Comparison of ENCODE assay signal across 10 cellular contexts in genomic region chr15:90478981-90479481, GRCh38. TPM values are rescaled to one million over a fixed set of nuclear protein-coding genes. Genes with fewer than 3 reads are reported as not detected.
DNase-seq lines count a peak whose midpoint lies in the region; ATAC-seq, FAIRE-seq and TF ChIP-seq lines count a peak whose summit lies in the region.
"Had no signal": no experiment of that assay in that cellular context is flagged by ENCODE, and none has a peak within 500 bp of the region (broad histone marks: within the 10 kb centered on the region; RNA-seq: fewer than 3 reads in every experiment).

No MANE protein-coding gene starts in this region.

- peaks cover 53% of the 10 kb centered on the region for H3K36me3 ChIP-seq in CD4-positive, alpha-beta memory T cell (ENCODE audit: insufficient read depth, low read length)

- no peak for TF ChIP-seq POLR2A in GM12892 (IDR thresholded peaks at IDR 0.05; ENCODE audit: low read depth, low read length)

- peak in 1 of 3 donors; percentile 28 for ATAC-seq in natural killer cell
- ATAC-seq: sciatic nerve had no signal

- H3K9me3 ChIP-seq in CD4-positive, alpha-beta memory T cell (ENCODE audit: control insufficient read depth in 1 of 2, low read length in 2 of 2), result no peaks in the 10 kb centered on the region

- peak overlapping the region in 3 of 8 donors; percentile 3 to 55 (median 17) for H3K4me3 Mint-ChIP-seq in CD4-positive, alpha-beta memory T cell
- no peak overlapping the region for H3K4me3 Mint-ChIP-seq in activated CD4-positive, alpha-beta memory T cell treated with anti-CD3 and anti-CD28 coated beads, Interleukin-2, amount 10 ng/mL, durations not matched to agents 7 days and 5 days
- no peak overlapping the region for H3K4me3 Mint-ChIP-seq in natural killer cell

- H3K36me3 Mint-ChIP-seq in CD4-positive, alpha-beta memory T cell, result peaks cover 60 to 67% of the 10 kb centered on the region in 2 donors
- H3K36me3 Mint-ChIP-seq in activated CD4-positive, alpha-beta memory T cell treated with anti-CD3 and anti-CD28 coated beads, Interleukin-2, amount 10 ng/mL, durations not matched to agents 7 days and 5 days (ENCODE audit: low read depth), result peaks cover 79% of the 10 kb centered on the region
- peaks cover 46% of the 10 kb centered on the region for H3K36me3 Mint-ChIP-seq in natural killer cell

- TF ChIP-seq CTCF in natural killer cell (IDR thresholded peaks at IDR 0.05), result no peak

- FAIRE-seq in GM12892 (lab: Jason Lieb, UNC), result peak; percentile 21

- H3K9me3 Mint-ChIP-seq in CD4-positive, alpha-beta memory T cell, result no peaks in the 10 kb centered on the region
- no peaks in the 10 kb centered on the region for H3K9me3 Mint-ChIP-seq in activated CD4-positive, alpha-beta memory T cell treated with anti-CD3 and anti-CD28 coated beads, Interleukin-2, amount 10 ng/mL, durations not matched to agents 7 days and 5 days
- H3K9me3 Mint-ChIP-seq in natural killer cell, result no peaks in the 10 kb centered on the region

- H3K4me1 ChIP-seq in CD4-positive, alpha-beta memory T cell (ENCODE audit: insufficient read depth, low read length), result peaks cover 33% of the 10 kb centered on the region

- H3K4me1 Mint-ChIP-seq in CD4-positive, alpha-beta memory T cell, result peaks cover 31 to 58% (median 45%) of the 10 kb centered on the region in 4 donors
- peaks cover 58% of the 10 kb centered on the region for H3K4me1 Mint-ChIP-seq in activated CD4-positive, alpha-beta memory T cell treated with anti-CD3 and anti-CD28 coated beads, Interleukin-2, amount 10 ng/mL, durations not matched to agents 7 days and 5 days
- H3K4me1 Mint-ChIP-seq in natural killer cell, result peaks cover 41 to 52% of the 10 kb centered on the region in 2 donors

- CTCF ChIA-PET in CD4-positive, alpha-beta memory T cell (lab: Charles Lee; ENCODE audit: partially characterized antibody), result interaction anchor here (1.0 to 9.1 kb wide), 6 partner anchors 13 to 186 kb away, joined by 3 to 170 read pairs (median 4); no protein-coding TSS in a partner anchor
- CTCF ChIA-PET in activated CD4-positive, alpha-beta memory T cell treated with anti-CD3 and anti-CD28 coated beads, Interleukin-2, amount 10 ng/mL, durations not matched to agents 7 days and 5 days (lab: Charles Lee), result interaction anchor here (0.6 to 6.2 kb wide), 5 partner anchors 10 to 281 kb away, joined by 3 to 107 read pairs (median 3); no protein-coding TSS in a partner anchor

- H3K4me3 ChIP-seq in CD4-positive, alpha-beta memory T cell (ENCODE audit: low read length in 2 of 2), result no peak overlapping the region

- POLR2A ChIA-PET in CD4-positive, alpha-beta memory T cell (lab: Charles Lee; ENCODE audit: partially characterized antibody), result interaction anchor here (1.2 kb wide), 1 partner anchor 91 kb away, joined by 4 read pairs; the partner anchor contains the start of gene IQGAP1
- POLR2A ChIA-PET in activated CD4-positive, alpha-beta memory T cell treated with anti-CD3 and anti-CD28 coated beads, Interleukin-2, amount 10 ng/mL, durations not matched to agents 7 days and 5 days (lab: Charles Lee), result interaction anchor here (0.7 to 1.1 kb wide), 3 partner anchors 118 to 155 kb away, joined by 3 to 4 read pairs (median 4); no protein-coding TSS in a partner anchor

- no peaks in the 10 kb centered on the region for H3K27me3 Mint-ChIP-seq in CD4-positive, alpha-beta memory T cell
- H3K27me3 Mint-ChIP-seq in activated CD4-positive, alpha-beta memory T cell treated with anti-CD3 and anti-CD28 coated beads, Interleukin-2, amount 10 ng/mL, durations not matched to agents 7 days and 5 days, result no peaks in the 10 kb centered on the region
- no peaks in the 10 kb centered on the region for H3K27me3 Mint-ChIP-seq in natural killer cell (ENCODE audit: low read depth in 2 of 2)

- peak in 2 of 5 donors; percentile 8 to 47 for DNase-seq in CD4-positive, alpha-beta memory T cell
- DNase-seq in GM12892 (ENCODE audit: insufficient read length), result no peak
- DNase-seq in activated CD4-positive, alpha-beta memory T cell treated with anti-CD3 and anti-CD28 coated beads, Interleukin-2, amount 10 ng/mL, durations not matched to agents 7 days and 5 days, result peak; percentile 22
- no peak for DNase-seq in natural killer cell
- DNase-seq in superior temporal gyrus (ENCODE audit: extremely low spot score), result no peak
- no peak for DNase-seq in COLO668 (lab: John Stamatoyannopoulos, UW; ENCODE audit: unreplicated experiment)
- no peak for DNase-seq in posterior cingulate gyrus
- DNase-seq: DMS79 treated with DMSO at 0.1 percent for 48 hours, KG1 had no signal

- intact Hi-C loops in CD4-positive, alpha-beta memory T cell (cut with micrococcal nuclease), result loop anchor here (10.0 kb wide), 1 partner anchor 54 kb away; no protein-coding TSS in a partner anchor
- intact Hi-C loops in natural killer cell (cut with micrococcal nuclease), result no loop called here
- intact Hi-C loops in posterior cingulate gyrus (cut with DNase I), result no loop called here

- no peak overlapping the region for H3K27ac ChIP-seq in CD4-positive, alpha-beta memory T cell (ENCODE audit: low read depth, low read length)

- H3K27ac Mint-ChIP-seq in CD4-positive, alpha-beta memory T cell, result peak overlapping the region; percentile 36 to 81 (median 72)
- H3K27ac Mint-ChIP-seq in activated CD4-positive, alpha-beta memory T cell treated with anti-CD3 and anti-CD28 coated beads, Interleukin-2, amount 10 ng/mL, durations not matched to agents 7 days and 5 days, result peak overlapping the region; percentile 48
- H3K27ac Mint-ChIP-seq in natural killer cell, result peak overlapping the region; percentile 72 to 88

- no peaks in the 10 kb centered on the region for H3K27me3 ChIP-seq in CD4-positive, alpha-beta memory T cell (ENCODE audit: insufficient read depth, low read length)

RNA-seq across cellular contexts. Expression of gene CRTC3, which starts 50.7 kb away (rescaled TPM):
- 10 to 100 TPM; 72.2 to 75.5 TPM for total RNA-seq in CD4-positive, alpha-beta memory T cell
- polyA plus RNA-seq in CD4-positive, alpha-beta memory T cell, result 10 to 100 TPM; 14.5 to 40.5 TPM
- 18.4 TPM for polyA plus RNA-seq in GM12892 (2012; ENCODE audit: missing spikeins)
- 10 to 100 TPM; 86.0 to 89.3 TPM for total RNA-seq in activated CD4-positive, alpha-beta memory T cell treated with anti-CD3 and anti-CD28 coated beads, Interleukin-2, amount 10 ng/mL, durations not matched to agents 7 days and 5 days
- 100 to 1,000 TPM in 1 of 3 donors, 10 to 100 TPM in 2; 68.8 to 101 (median 92.4) TPM for total RNA-seq in natural killer cell
